Comparison of ENCODE assay signal across 15 cellular contexts in the genomic region with DNA sequence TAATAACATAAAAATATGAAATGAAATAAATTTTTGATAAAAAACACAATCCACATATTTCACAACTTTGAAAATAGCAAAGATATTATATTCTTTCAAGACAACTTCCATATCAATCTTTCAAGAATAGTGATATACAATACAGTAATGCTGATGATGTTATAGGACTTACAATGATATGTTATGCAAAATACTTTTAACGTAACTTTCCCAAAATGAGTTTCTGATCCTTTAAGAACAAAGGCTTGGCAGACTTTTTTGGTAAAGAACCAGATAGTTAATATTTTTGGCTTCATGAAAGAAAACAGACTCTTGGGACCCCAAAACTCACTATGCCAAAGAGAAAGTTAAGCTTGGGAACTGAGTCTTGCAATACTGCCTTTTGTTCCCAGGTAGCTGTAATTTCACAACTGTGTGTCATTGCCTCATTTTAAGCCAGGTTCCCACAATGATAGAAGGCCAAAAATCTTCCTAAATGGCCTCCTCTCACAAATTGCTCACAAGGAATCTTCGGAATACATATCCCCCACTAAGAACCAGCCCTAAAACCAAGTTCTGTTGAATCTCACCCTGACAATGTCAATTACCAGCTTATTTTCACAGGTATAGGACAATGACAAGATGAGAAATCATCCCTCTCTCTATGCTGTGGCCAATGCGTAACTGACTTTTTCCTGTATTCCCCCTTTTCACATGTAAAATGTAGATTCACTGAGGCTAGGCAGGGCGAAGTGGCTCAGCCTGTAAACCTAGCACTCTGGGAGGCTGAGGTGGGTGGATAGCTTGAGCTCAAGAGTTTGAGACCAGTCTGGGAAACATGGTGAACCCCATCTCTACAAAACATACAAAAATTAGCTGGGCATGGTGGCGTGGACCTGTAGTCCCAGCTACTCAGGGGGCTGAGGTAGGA. TPM values are rescaled to one million over a fixed set of nuclear protein-coding genes. Genes with fewer than 3 reads are reported as not detected.
DNase-seq lines count a peak whose midpoint lies in the region; ATAC-seq, FAIRE-seq and TF ChIP-seq lines count a peak whose summit lies in the region.
"Had no signal": no experiment of that assay in that cellular context is flagged by ENCODE, and none has a peak within 500 bp of the region (broad histone marks: within the 10 kb centered on the region; RNA-seq: fewer than 3 reads in every experiment).

No MANE protein-coding gene starts in this region.

- H3K4me1 ChIP-seq in ascending aorta (peaks cover 0 to 7% of the 10 kb centered on the region in 2 donors), kidney (ENCODE audit: control insufficient read depth in 1 of 2, insufficient read depth in 1 of 2, low read depth in 1 of 2, low read length in 2 of 2) (no peaks in the 10 kb centered on the region)

- H3K4me3 ChIP-seq in ascending aorta (no peak overlapping the region), kidney (ENCODE audit: low read length in 2 of 2) (no peak overlapping the region), skeletal muscle cell (ENCODE audit: low read depth, low read length) (no peak overlapping the region)
- H3K4me3 ChIP-seq: MG63 had no signal

- no peak overlapping the region for H3K27ac Mint-ChIP-seq in endothelial cell (ENCODE audit: unreplicated experiment)
- H3K27ac Mint-ChIP-seq: activated naive CD8-positive, alpha-beta T cell treated with anti-CD3 and anti-CD28 coated beads, Interleukin-2, amount 10 ng/mL, durations not matched to agents 7 days and 5 days had no signal

- FAIRE-seq in GM19239 (lab: Jason Lieb, UNC), result peak; percentile 40
- FAIRE-seq in kidney (lab: Jason Lieb, UNC), result peak; percentile 98
- FAIRE-seq in GM12891 (lab: Jason Lieb, UNC), result no peak
- FAIRE-seq: GM12892 had no signal

- no peak for ATAC-seq in GM18868 (IDR thresholded peaks at IDR 0.05; ENCODE audit: unreplicated experiment)
- ATAC-seq in GM18873 (IDR thresholded peaks at IDR 0.05; ENCODE audit: low FRiP score, unreplicated experiment), result no peak
- ATAC-seq: HCT116; stimulated activated naive CD8-positive, alpha-beta T cell treated with anti-CD3 and anti-CD28 coated beads, Interleukin-15, Interleukin-2, amounts not matched to agents 100 U/mL and 50 U/mL, for 24 hours had no signal

- H3K9me3 Mint-ChIP-seq in endothelial cell (ENCODE audit: unreplicated experiment), result no peaks in the 10 kb centered on the region
- H3K9me3 Mint-ChIP-seq: activated naive CD8-positive, alpha-beta T cell treated with anti-CD3 and anti-CD28 coated beads, Interleukin-2, amount 10 ng/mL, durations not matched to agents 7 days and 5 days had no signal

- peak overlapping the region; percentile 69 to 70 for H3K27ac ChIP-seq in ascending aorta
- H3K27ac ChIP-seq in kidney (ENCODE audit: low read depth in 2 of 2, low read length in 2 of 2), result peak overlapping the region in 1 of 2 donors; percentile 5
- H3K27ac ChIP-seq: C4-2B had no signal

- no peaks in the 10 kb centered on the region for H3K27me3 ChIP-seq in ascending aorta
- H3K27me3 ChIP-seq: MG63 had no signal

- H3K36me3 Mint-ChIP-seq in endothelial cell (ENCODE audit: low read depth, unreplicated experiment), result peaks cover 16% of the 10 kb centered on the region

- no peaks in the 10 kb centered on the region for H3K27me3 Mint-ChIP-seq in endothelial cell (ENCODE audit: unreplicated experiment)
- H3K27me3 Mint-ChIP-seq: activated naive CD8-positive, alpha-beta T cell treated with anti-CD3 and anti-CD28 coated beads, Interleukin-2, amount 10 ng/mL, durations not matched to agents 7 days and 5 days had no signal

- no peak for TF ChIP-seq POLR2A in GM12891 (IDR thresholded peaks at IDR 0.05; ENCODE audit: low read depth, low read length)

- H3K9me3 ChIP-seq in ascending aorta, result no peaks in the 10 kb centered on the region
- no peaks in the 10 kb centered on the region for H3K9me3 ChIP-seq in kidney (ENCODE audit: control insufficient read depth in 1 of 2, low read length in 2 of 2)
- H3K9me3 ChIP-seq: MG63 had no signal

- DNase-seq in GM19239 (ENCODE audit: insufficient read length, low spot score), result no peak
- no peak for DNase-seq in ascending aorta (ENCODE audit: low spot score in 2 of 2)
- no peak for DNase-seq in kidney
- peak; percentile 7 for DNase-seq in skeletal muscle cell (ENCODE audit: low read depth)
- DNase-seq in GM12891 (ENCODE audit: insufficient read length, low spot score), result no peak
- no peak for DNase-seq in endothelial cell (ENCODE audit: low spot score)
- DNase-seq: activated naive CD8-positive, alpha-beta T cell treated with anti-CD3 and anti-CD28 coated beads, Interleukin-2, amount 10 ng/mL, durations not matched to agents 7 days and 5 days; DND-41; MG63; stimulated activated naive CD8-positive, alpha-beta T cell treated with anti-CD3 and anti-CD28 coated beads, Interleukin-15, Interleukin-2, amounts not matched to agents 100 U/mL and 50 U/mL, for 24 hours had no signal

- H3K4me3 Mint-ChIP-seq in endothelial cell (ENCODE audit: unreplicated experiment), result no peak overlapping the region
- H3K4me3 Mint-ChIP-seq: activated naive CD8-positive, alpha-beta T cell treated with anti-CD3 and anti-CD28 coated beads, Interleukin-2, amount 10 ng/mL, durations not matched to agents 7 days and 5 days had no signal

- no peak overlapping the region for H3K9ac ChIP-seq in kidney (ENCODE audit: low read length in 2 of 2)

- TF ChIP-seq CTCF in ascending aorta (IDR thresholded peaks at IDR 0.05) (no peak), kidney (IDR thresholded peaks at IDR 0.05; ENCODE audit: borderline replicate concordance, extremely low read depth, insufficient read depth) (no peak), endothelial cell (IDR thresholded peaks at IDR 0.05; ENCODE audit: unreplicated experiment) (no peak)

- intact Hi-C loops in ascending aorta (cut with DNase I) (no loop called here), kidney (cut with DNase I) (no loop called here)

- peaks cover 8% of the 10 kb centered on the region for H3K4me1 Mint-ChIP-seq in endothelial cell (ENCODE audit: unreplicated experiment)
- H3K4me1 Mint-ChIP-seq: activated naive CD8-positive, alpha-beta T cell treated with anti-CD3 and anti-CD28 coated beads, Interleukin-2, amount 10 ng/mL, durations not matched to agents 7 days and 5 days had no signal

- peaks cover 10 to 52% of the 10 kb centered on the region in 2 donors for H3K36me3 ChIP-seq in ascending aorta
- peaks cover 11 to 17% of the 10 kb centered on the region in 2 donors for H3K36me3 ChIP-seq in kidney (ENCODE audit: control insufficient read depth in 1 of 2, insufficient read depth in 2 of 2, low read length in 2 of 2)

TF ChIP-seq in GM12891, 5 proteins besides CTCF, POLR2A, EP300 and RAD21:
- no peak for TF ChIP-seq POU2F2 (IDR thresholded peaks at IDR 0.05; ENCODE audit: low read depth, low read length)
- TF ChIP-seq POLR2AphosphoS5 (IDR thresholded peaks at IDR 0.05; ENCODE audit: low read depth, low read length), result no peak
- no peak for TF ChIP-seq PAX5 (IDR thresholded peaks at IDR 0.05; ENCODE audit: insufficient read depth, low read length, severe bottlenecking)
- no peak for TF ChIP-seq SPI1 (IDR thresholded peaks at IDR 0.05; ENCODE audit: low read depth, low read length)
- TF ChIP-seq TAF1 (IDR thresholded peaks at IDR 0.05; ENCODE audit: low read depth, low read length), result no peak
TF ChIP-seq in GM12891: peak in this region for 0.

RNA-seq across cellular contexts. Expression of a gene that starts 54.8 kb away (rescaled TPM):
- total RNA-seq in ascending aorta (4.3 TPM), kidney (42.7 TPM), endothelial cell (ENCODE audit: unreplicated experiment) (52.0 TPM)
- polyA plus RNA-seq in kidney (ENCODE audit: insufficient read depth, low read depth, low replicate concordance), result 3.7 TPM
- polyA plus RNA-seq in GM12891 (2012; ENCODE audit: low read depth, missing spikeins), result 4.9 TPM
